22 cellular contexts compared by ENCODE assay signal in the genomic region with DNA sequence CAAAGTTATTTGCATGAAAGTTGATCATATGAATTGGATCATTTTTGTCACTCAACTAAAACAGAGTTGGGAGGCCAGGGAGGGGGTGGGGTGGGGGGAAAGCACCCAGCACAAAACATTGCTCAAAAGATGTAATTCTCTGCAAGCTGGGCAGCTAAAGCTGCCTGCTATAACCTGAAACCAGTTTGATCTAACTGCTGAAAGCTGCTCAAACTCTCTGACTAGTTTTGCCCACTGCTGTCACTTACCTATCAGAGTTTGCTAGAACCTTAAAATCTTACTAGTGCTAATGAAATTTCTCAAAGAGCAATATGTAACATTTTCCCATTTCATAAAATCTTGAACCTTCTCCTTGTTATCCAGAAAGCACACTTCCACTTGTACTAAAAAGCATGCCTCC. TPM values are rescaled to one million over a fixed set of nuclear protein-coding genes. Genes with fewer than 3 reads are reported as not detected.
"Had no signal": no experiment of that assay in that cellular context is flagged by ENCODE, and none has a peak within 500 bp of the region (broad histone marks: within the 10 kb centered on the region; RNA-seq: fewer than 3 reads in every experiment).

No MANE protein-coding gene starts in this region.

- H3K9me3 ChIP-seq: gastrocnemius medialis, lower lobe of right lung, transverse colon had no signal

- H3K4me3 ChIP-seq: dorsolateral prefrontal cortex, gastrocnemius medialis, lower lobe of right lung, skin epidermis, transverse colon had no signal

- H3K27me3 ChIP-seq: gastrocnemius medialis, transverse colon had no signal

- DNase-seq: activated CD4-positive, alpha-beta T cell treated with anti-CD3 and anti-CD28 coated beads for 4 hours; activated CD8-positive, alpha-beta memory T cell treated with anti-CD3 and anti-CD28 coated beads, Interleukin-2, amount 50 U/mL, for 4 hours; activated CD8-positive, alpha-beta T cell treated with anti-CD3 and anti-CD28 coated beads, Interleukin-2, amount 10 ng/mL, durations not matched to agents 7 days and 5 days; activated effector memory CD4-positive, alpha-beta T cell treated with anti-CD3 and anti-CD28 coated beads, Interleukin-2, amount 50 U/mL, for 16 hours; activated T-cell treated with anti-CD3 and anti-CD28 coated beads, Interleukin-2, amount 50 U/mL, for 48 hours; dorsolateral prefrontal cortex; erythroblast; gastrocnemius medialis; left colon; lower lobe of right lung; nephron progenitor cell; right cardiac atrium; stimulated activated CD4-positive, alpha-beta T cell treated with anti-CD3 and anti-CD28 coated beads, Interleukin-4, amount 100 ng/mL, for 4 hours; stimulated activated CD8-positive, alpha-beta memory T cell treated with anti-CD3 and anti-CD28 coated beads, Interleukin-4, amount 100 ng/mL, for 48 hours; stimulated activated naive CD4-positive, alpha-beta T cell treated with Interleukin-2 at 50 U/mL for 16 hours; substantia nigra; transverse colon had no signal

- H3K4me1 ChIP-seq: gastrocnemius medialis, lower lobe of right lung, transverse colon had no signal

- H3K27ac Mint-ChIP-seq: activated CD8-positive, alpha-beta T cell treated with anti-CD3 and anti-CD28 coated beads, Interleukin-2, amount 10 ng/mL, durations not matched to agents 7 days and 5 days; activated naive CD4-positive, alpha-beta T cell treated with anti-CD3 and anti-CD28 coated beads, Interleukin-2, amount 50 U/mL, for 72 hours; mesothelial cell of epicardium; nephron progenitor cell; progenitor cell of endocrine pancreas; WTC11 had no signal

- H3K27ac ChIP-seq: dorsolateral prefrontal cortex, gastrocnemius medialis, lower lobe of right lung, skin epidermis, transverse colon had no signal

- H3K9me3 Mint-ChIP-seq: nephron progenitor cell had no signal

- H3K36me3 Mint-ChIP-seq: activated naive CD4-positive, alpha-beta T cell treated with anti-CD3 and anti-CD28 coated beads, Interleukin-2, amount 50 U/mL, for 72 hours; mesothelial cell of epicardium; WTC11 had no signal

- H3K4me1 Mint-ChIP-seq: mesothelial cell of epicardium, nephron progenitor cell had no signal

- H3K4me3 Mint-ChIP-seq: activated CD8-positive, alpha-beta T cell treated with anti-CD3 and anti-CD28 coated beads, Interleukin-2, amount 10 ng/mL, durations not matched to agents 7 days and 5 days; mesothelial cell of epicardium; nephron progenitor cell; WTC11 had no signal

- H3K36me3 ChIP-seq: gastrocnemius medialis, lower lobe of right lung, transverse colon had no signal

- ATAC-seq: activated CD8-positive, alpha-beta T cell treated with anti-CD3 and anti-CD28 coated beads, Interleukin-2, amount 10 ng/mL, durations not matched to agents 7 days and 5 days; activated naive CD4-positive, alpha-beta T cell treated with anti-CD3 and anti-CD28 coated beads, Interleukin-2, amount 50 U/mL, for 72 hours; gastrocnemius medialis; left colon; lower lobe of right lung; right cardiac atrium; WTC11 had no signal

RNA-seq across cellular contexts. Expression of gene CXCL8, which starts 10.4 kb away (rescaled TPM):
- total RNA-seq: activated CD8-positive, alpha-beta T cell treated with anti-CD3 and anti-CD28 coated beads, Interleukin-2, amount 10 ng/mL, durations not matched to agents 7 days and 5 days; WTC11 had no signal
